17 cellular contexts compared by ENCODE assay signal in genomic region chr20:37882961-37883712, GRCh38. TPM values are rescaled to one million over a fixed set of nuclear protein-coding genes. Genes with fewer than 3 reads are reported as not detected.
DNase-seq lines count a peak whose midpoint lies in the region; ATAC-seq and TF ChIP-seq lines count a peak whose summit lies in the region.
"Had no signal": no experiment of that assay in that cellular context is flagged by ENCODE, and none has a peak within 500 bp of the region (broad histone marks: within the 10 kb centered on the region; RNA-seq: fewer than 3 reads in every experiment).

No MANE protein-coding gene starts in this region.

- ATAC-seq in body of pancreas: no peak
- ATAC-seq: T-cell had no signal

- no peak for TF ChIP-seq CTCF in osteoblast (IDR thresholded peaks at IDR 0.05; ENCODE audit: extremely low read depth, low read depth, low read length)
- no peak for TF ChIP-seq CTCF in body of pancreas (IDR thresholded peaks at IDR 0.05)

- DNase-seq in NCI-H2081 (lab: John Stamatoyannopoulos, UW): peak; percentile 27 to 65
- no peak for DNase-seq in NCI-H2081 treated with DMSO at 0.1 percent for 48 hours (lab: John Stamatoyannopoulos, UW)
- peak; percentile 93 for DNase-seq in NCI-H146 (lab: John Stamatoyannopoulos, UW)
- peak; percentile 86 for DNase-seq in NCI-H69 (lab: John Stamatoyannopoulos, UW)
- peak; percentile 71 for DNase-seq in osteoblast (ENCODE audit: insufficient read length, low spot score, missing footprints)
- no peak for DNase-seq in body of pancreas
- no peak for DNase-seq in LoVo (ENCODE audit: low spot score)
- DNase-seq: CD8-positive, alpha-beta memory T cell; GM23248; HFFc6; MG63; NCI-H1436; NCI-H524; Right ventricle myocardium superior; SK-N-SH; T-cell had no signal

- H3K4me1 ChIP-seq in osteoblast (ENCODE audit: insufficient read depth, low read length) (no peaks in the 10 kb centered on the region), body of pancreas (peaks cover 6% of the 10 kb centered on the region)

- H3K36me3 ChIP-seq in osteoblast (ENCODE audit: insufficient read depth, low read length): no peaks in the 10 kb centered on the region
- H3K36me3 ChIP-seq in body of pancreas (replicated peaks in 1 of 2; ENCODE audit: insufficient read depth in 1 of 2, low read depth in 2 of 2): no peaks in the 10 kb centered on the region
- H3K36me3 ChIP-seq: BLaER1, MG63 had no signal

- H3K27ac ChIP-seq in osteoblast (ENCODE audit: low read depth, low read length) (no peak overlapping the region), body of pancreas (no peak overlapping the region)
- H3K27ac ChIP-seq: BLaER1, GM23248 had no signal

- H2AFZ ChIP-seq in osteoblast (ENCODE audit: low read length): no peak overlapping the region
- H2AFZ ChIP-seq: GM23248 had no signal

- H3K79me2 ChIP-seq in osteoblast (ENCODE audit: insufficient read depth, low read length): no peaks in the 10 kb centered on the region

- WGBS in body of pancreas, 2 donors: 59 to 73% methylated on average over 12 to 16 of the region's 16 CpGs

- peaks cover 7% of the 10 kb centered on the region for H3K27me3 ChIP-seq in osteoblast (ENCODE audit: insufficient read depth, low read length)
- H3K27me3 ChIP-seq in body of pancreas: no peaks in the 10 kb centered on the region
- H3K27me3 ChIP-seq: BLaER1, MG63 had no signal

- H3K9me3 ChIP-seq in osteoblast (ENCODE audit: low read depth, low read length) (no peaks in the 10 kb centered on the region), body of pancreas (no peaks in the 10 kb centered on the region)
- H3K9me3 ChIP-seq: BLaER1, MG63, SK-N-SH had no signal

- H3K4me3 ChIP-seq in osteoblast (ENCODE audit: insufficient read depth, low read length) (no peak overlapping the region), body of pancreas (no peak overlapping the region)
- H3K4me3 ChIP-seq: BLaER1, GM23248, MG63 had no signal

- intact Hi-C loops in body of pancreas (cut with DNase I): no loop called here

- no peaks in the 10 kb centered on the region for H4K20me1 ChIP-seq in osteoblast (ENCODE audit: insufficient read depth, low read length)
- H4K20me1 ChIP-seq: BLaER1 had no signal

- no peak for TF ChIP-seq POLR2A in body of pancreas (IDR thresholded peaks at IDR 0.05)

- H3K4me2 ChIP-seq in osteoblast (ENCODE audit: insufficient read depth, low read length): no peak overlapping the region
- H3K4me2 ChIP-seq: BLaER1, SK-N-SH had no signal

RNA-seq across cellular contexts. Expression of gene VSTM2L, which starts 19.8 kb away (rescaled TPM):
- total RNA-seq in osteoblast (2.5 and 2.9 TPM in 2 replicates), body of pancreas (1 to 10 TPM; 5.3 to 7.0 TPM)
- total RNA-seq: CD8-positive, alpha-beta memory T cell; T-cell had no signal

Comparison
In these comparisons a context has a peak if more than half of its experiments do, and no peak if none do; other contexts are left out.
1. DNase-seq: peak in NCI-H2081 (2 of 2), NCI-H146 (single experiment), NCI-H69 (single experiment) and osteoblast (single experiment); none in NCI-H2081 treated with DMSO at 0.1 percent for 48 hours (single experiment), body of pancreas (0 of 4) and LoVo (single experiment).